ENCODE assay signal across 8 cellular contexts in the genomic region with DNA sequence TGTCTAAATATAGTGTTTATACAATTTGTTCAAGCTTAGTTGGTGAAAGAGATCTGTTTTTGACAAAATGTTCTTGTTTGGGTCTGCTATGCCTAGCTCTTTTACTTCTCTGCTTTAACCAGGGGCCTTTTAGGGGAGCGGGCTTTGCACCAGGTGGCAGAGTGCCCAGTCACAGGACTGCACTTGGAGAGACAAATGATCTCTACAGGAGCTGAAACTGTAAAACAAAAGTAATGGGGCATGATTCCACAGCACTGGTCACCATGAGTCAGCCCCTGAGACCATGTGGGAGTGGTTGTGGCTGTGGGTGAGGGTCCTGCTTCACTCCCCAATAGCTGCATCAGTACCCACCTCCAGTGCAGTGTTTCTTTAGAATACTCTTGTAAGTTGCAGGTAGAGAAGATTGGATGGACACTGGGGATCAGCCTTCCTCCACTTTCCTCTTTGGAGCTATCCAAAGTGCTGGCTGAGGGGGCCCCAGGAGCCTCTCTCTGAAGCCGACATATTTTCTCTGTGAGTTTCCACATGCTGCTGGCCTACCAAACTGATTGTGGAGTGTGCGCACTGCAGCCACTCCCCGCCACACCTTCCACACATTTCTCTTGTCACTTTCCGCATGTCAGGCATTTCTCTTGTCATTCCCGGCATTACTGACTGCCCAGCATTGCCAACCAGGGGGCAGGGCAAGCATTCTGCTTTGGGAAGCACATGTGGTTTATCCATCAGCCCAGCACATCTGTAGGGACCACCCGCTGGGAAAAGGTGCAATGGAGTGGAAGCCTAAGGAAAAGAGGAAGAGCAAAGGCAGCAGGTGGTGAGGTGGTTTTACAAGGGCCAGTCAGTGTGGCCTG.
DNase-seq lines count a peak whose midpoint lies in the region; ATAC-seq, FAIRE-seq and TF ChIP-seq lines count a peak whose summit lies in the region.
"Had no signal": no experiment of that assay in that cellular context is flagged by ENCODE, and none has a peak within 500 bp of the region (broad histone marks: within the 10 kb centered on the region; RNA-seq: fewer than 3 reads in every experiment).

No MANE protein-coding gene starts in this region.

- intact Hi-C loops in breast epithelium (cut with DNase I; ENCODE audit: low total_unique reads): no loop called here

- no peak for TF ChIP-seq POLR2A in breast epithelium (IDR thresholded peaks at IDR 0.05)

- H3K9me3 ChIP-seq in breast epithelium: no peaks in the 10 kb centered on the region

- ATAC-seq in HG02678 (IDR thresholded peaks at IDR 0.05; ENCODE audit: unreplicated experiment): peak; percentile 24

- H3K27me3 ChIP-seq in breast epithelium: no peaks in the 10 kb centered on the region

- H3K4me1 ChIP-seq in breast epithelium: no peaks in the 10 kb centered on the region

- no peak for TF ChIP-seq CTCF in breast epithelium (IDR thresholded peaks at IDR 0.05)

- H3K27ac ChIP-seq in breast epithelium: no peak overlapping the region

- DNase-seq in GM19239 (ENCODE audit: insufficient read length, low spot score) (no peak), NCI-H446 treated with DMSO at 0.1 percent for 48 hours (lab: John Stamatoyannopoulos, UW) (peak; percentile 62), pons (ENCODE audit: low spot score) (peak; percentile 34), breast epithelium (ENCODE audit: low spot score in 2 of 2) (no peak), NCI-H1048 (lab: John Stamatoyannopoulos, UW) (no peak), middle frontal gyrus (ENCODE audit: extremely low spot score, low spot score) (no peak)
- DNase-seq: NCI-H2029 treated with DMSO at 0.1 percent for 48 hours had no signal

- H3K4me3 ChIP-seq in breast epithelium: no peak overlapping the region

- FAIRE-seq in GM19239 (lab: Jason Lieb, UNC): peak; percentile 64

- H3K36me3 ChIP-seq in breast epithelium: no peaks in the 10 kb centered on the region

Comparison
In these comparisons a context has a peak if more than half of its experiments do, and no peak if none do; other contexts are left out.
1. DNase-seq: peak in NCI-H446 treated with DMSO at 0.1 percent for 48 hours (single experiment) and pons (single experiment); none in GM19239 (single experiment), breast epithelium (0 of 2), NCI-H1048 (single experiment) and middle frontal gyrus (single experiment).